Comparison of ENCODE assay signal across 24 cellular contexts in genomic region chr9:136402067-136402466, GRCh38. TPM values are rescaled to one million over a fixed set of nuclear protein-coding genes. Genes with fewer than 3 reads are reported as not detected.
A peak's percentile ranks its signal among the peaks of the same experiment; 100 is the strongest.
DNase-seq lines count a peak whose midpoint lies in the region; ATAC-seq and TF ChIP-seq lines count a peak whose summit lies in the region.
"Had no signal": no experiment of that assay in that cellular context is flagged by ENCODE, and none has a peak within 500 bp of the region (broad histone marks: within the 10 kb centered on the region; RNA-seq: fewer than 3 reads in every experiment).

No MANE protein-coding gene starts in this region.

- no peak for ATAC-seq in stimulated activated naive CD8-positive, alpha-beta T cell treated with anti-CD3 and anti-CD28 coated beads, Interleukin-15, Interleukin-2, amounts not matched to agents 100 U/mL and 50 U/mL, for 24 hours
- no peak for ATAC-seq in central memory CD8-positive, alpha-beta T cell (replicated peaks; ENCODE audit: extremely low read depth, poor library complexity, severe bottlenecking)
- no peak for ATAC-seq in GM18517 (IDR thresholded peaks at IDR 0.05; ENCODE audit: unreplicated experiment)
- ATAC-seq: lower lobe of right lung had no signal

- H3K27ac Mint-ChIP-seq in T-helper 2 cell treated with Interferon-gamma antibody and Interleukin-4, amounts not matched to agents 5 μg/mL and 100 μg/mL, for 36 hours, result peak overlapping the region; percentile 70
- peak overlapping the region; percentile 82 for H3K27ac Mint-ChIP-seq in stimulated activated naive CD8-positive, alpha-beta T cell treated with anti-CD3 and anti-CD28 coated beads, Interleukin-15, Interleukin-2, amounts not matched to agents 100 ng/mL and 50 ng/mL, for 24 hours
- peak overlapping the region; percentile 55 for H3K27ac Mint-ChIP-seq in central memory CD8-positive, alpha-beta T cell (ENCODE audit: low read depth)
- no peak overlapping the region for H3K27ac Mint-ChIP-seq in endothelial cell (ENCODE audit: unreplicated experiment)

- peaks cover 38% of the 10 kb centered on the region for H3K4me1 Mint-ChIP-seq in T-helper 2 cell treated with Interferon-gamma antibody and Interleukin-4, amounts not matched to agents 5 μg/mL and 100 μg/mL, for 36 hours (ENCODE audit: low read depth)
- H3K4me1 Mint-ChIP-seq in stimulated activated naive CD8-positive, alpha-beta T cell treated with anti-CD3 and anti-CD28 coated beads, Interleukin-15, Interleukin-2, amounts not matched to agents 100 ng/mL and 50 ng/mL, for 24 hours (ENCODE audit: low read depth), result peaks cover 69% of the 10 kb centered on the region
- peaks cover 33% of the 10 kb centered on the region for H3K4me1 Mint-ChIP-seq in central memory CD8-positive, alpha-beta T cell
- peaks cover 7% of the 10 kb centered on the region for H3K4me1 Mint-ChIP-seq in endothelial cell (ENCODE audit: unreplicated experiment)

- H3K36me3 Mint-ChIP-seq in T-helper 2 cell treated with Interferon-gamma antibody and Interleukin-4, amounts not matched to agents 5 μg/mL and 100 μg/mL, for 36 hours (ENCODE audit: low read depth), result peaks cover 53% of the 10 kb centered on the region
- H3K36me3 Mint-ChIP-seq in stimulated activated naive CD8-positive, alpha-beta T cell treated with anti-CD3 and anti-CD28 coated beads, Interleukin-15, Interleukin-2, amounts not matched to agents 100 ng/mL and 50 ng/mL, for 24 hours (ENCODE audit: low read depth), result peaks cover 51% of the 10 kb centered on the region
- peaks cover 25% of the 10 kb centered on the region for H3K36me3 Mint-ChIP-seq in central memory CD8-positive, alpha-beta T cell (ENCODE audit: insufficient read depth)
- H3K36me3 Mint-ChIP-seq in endothelial cell (ENCODE audit: low read depth, unreplicated experiment), result peaks cover 17% of the 10 kb centered on the region

- H3K9me3 Mint-ChIP-seq in T-helper 2 cell treated with Interferon-gamma antibody and Interleukin-4, amounts not matched to agents 5 μg/mL and 100 μg/mL, for 36 hours, result no peaks in the 10 kb centered on the region
- H3K9me3 Mint-ChIP-seq in stimulated activated naive CD8-positive, alpha-beta T cell treated with anti-CD3 and anti-CD28 coated beads, Interleukin-15, Interleukin-2, amounts not matched to agents 100 ng/mL and 50 ng/mL, for 24 hours, result no peaks in the 10 kb centered on the region
- H3K9me3 Mint-ChIP-seq in central memory CD8-positive, alpha-beta T cell, result no peaks in the 10 kb centered on the region
- no peaks in the 10 kb centered on the region for H3K9me3 Mint-ChIP-seq in endothelial cell (ENCODE audit: unreplicated experiment)

- no peak for DNase-seq in T-helper 2 cell treated with Interferon-gamma antibody and Interleukin-4, amounts not matched to agents 5 μg/mL and 100 μg/mL, for 36 hours (ENCODE audit: low spot score)
- DNase-seq in T-helper 2 cell (no peak), endothelial cell (ENCODE audit: low spot score) (no peak), NCI-H345 treated with DMSO at 0.1 percent for 48 hours (lab: John Stamatoyannopoulos, UW; ENCODE audit: unreplicated experiment) (no peak)
- DNase-seq in stimulated activated naive CD8-positive, alpha-beta T cell treated with anti-CD3 and anti-CD28 coated beads, Interleukin-15, Interleukin-2, amounts not matched to agents 100 U/mL and 50 U/mL, for 24 hours, result no peak
- no peak for DNase-seq in central memory CD8-positive, alpha-beta T cell (ENCODE audit: low spot score in 2 of 2)
- DNase-seq: 8988T; activated CD4-positive, alpha-beta T cell treated with anti-CD3 and anti-CD28 coated beads for 48 hours; AML-193; brain microvascular endothelial cell; colonic mucosa; COR-L47; DND-41; KG1; kidney; lower lobe of right lung; NCI-H146; occipital lobe; Right ventricle myocardium superior; stimulated activated CD4-positive, alpha-beta T cell treated with anti-CD3 and anti-CD28 coated beads, Interleukin-4, amount 100 ng/mL, for 24 hours; SW 1271; transverse colon had no signal

- H3K27me3 Mint-ChIP-seq in T-helper 2 cell treated with Interferon-gamma antibody and Interleukin-4, amounts not matched to agents 5 μg/mL and 100 μg/mL, for 36 hours (ENCODE audit: low read depth), result no peaks in the 10 kb centered on the region
- no peaks in the 10 kb centered on the region for H3K27me3 Mint-ChIP-seq in stimulated activated naive CD8-positive, alpha-beta T cell treated with anti-CD3 and anti-CD28 coated beads, Interleukin-15, Interleukin-2, amounts not matched to agents 100 ng/mL and 50 ng/mL, for 24 hours
- H3K27me3 Mint-ChIP-seq in central memory CD8-positive, alpha-beta T cell, result no peaks in the 10 kb centered on the region
- H3K27me3 Mint-ChIP-seq in endothelial cell (ENCODE audit: unreplicated experiment), result peaks cover 18% of the 10 kb centered on the region

- TF ChIP-seq CTCF in endothelial cell (IDR thresholded peaks at IDR 0.05; ENCODE audit: unreplicated experiment), result no peak

- H3K4me3 Mint-ChIP-seq in T-helper 2 cell treated with Interferon-gamma antibody and Interleukin-4, amounts not matched to agents 5 μg/mL and 100 μg/mL, for 36 hours, result no peak overlapping the region
- H3K4me3 Mint-ChIP-seq in stimulated activated naive CD8-positive, alpha-beta T cell treated with anti-CD3 and anti-CD28 coated beads, Interleukin-15, Interleukin-2, amounts not matched to agents 100 ng/mL and 50 ng/mL, for 24 hours, result no peak overlapping the region
- H3K4me3 Mint-ChIP-seq in central memory CD8-positive, alpha-beta T cell, result no peak overlapping the region
- H3K4me3 Mint-ChIP-seq in endothelial cell (ENCODE audit: unreplicated experiment), result no peak overlapping the region

RNA-seq across cellular contexts. Expression of gene SNAPC4, which starts 2.1 kb away (rescaled TPM):
- total RNA-seq in endothelial cell (ENCODE audit: unreplicated experiment), result 13.5 TPM

RNA-seq across cellular contexts. Expression of gene ENTR1, which starts 8.3 kb away (rescaled TPM):
- 45.0 TPM for total RNA-seq in endothelial cell (ENCODE audit: unreplicated experiment)

RNA-seq across cellular contexts. Expression of gene PMPCA, which starts 8.4 kb away (rescaled TPM):
- 61.3 TPM for total RNA-seq in endothelial cell (ENCODE audit: unreplicated experiment)

RNA-seq across cellular contexts. Expression of gene CARD9, which starts 28.6 kb away (rescaled TPM):
- total RNA-seq in endothelial cell (ENCODE audit: unreplicated experiment), result 0.41 TPM

RNA-seq across cellular contexts. Expression of gene INPP5E, which starts 37.6 kb away (rescaled TPM):
- 23.6 TPM for total RNA-seq in endothelial cell (ENCODE audit: unreplicated experiment)
